17 cellular contexts compared by ENCODE assay signal in the genomic region with DNA sequence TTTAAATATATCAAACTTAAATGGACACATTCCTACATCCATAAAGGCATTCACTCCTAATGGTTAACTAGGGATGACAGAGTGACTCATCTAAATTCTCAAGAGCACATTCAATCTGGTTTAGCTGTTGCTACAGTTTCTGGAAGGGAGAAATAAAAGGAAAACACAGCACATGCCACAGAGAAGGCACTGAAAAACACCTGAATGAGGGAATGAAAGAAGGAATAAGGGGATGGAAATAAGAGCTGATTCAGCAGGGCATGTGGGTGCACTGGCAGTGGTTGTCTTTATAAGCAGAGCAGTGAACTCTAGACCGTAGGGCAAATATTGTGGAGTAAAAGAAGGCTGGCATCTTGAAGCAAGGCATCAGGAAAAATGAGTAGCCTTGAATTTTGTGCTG.
A peak's percentile ranks its signal among the peaks of the same experiment; 100 is the strongest.
DNase-seq lines count a peak whose midpoint lies in the region; ATAC-seq, FAIRE-seq and TF ChIP-seq lines count a peak whose summit lies in the region.
"Had no signal": no experiment of that assay in that cellular context is flagged by ENCODE, and none has a peak within 500 bp of the region (broad histone marks: within the 10 kb centered on the region; RNA-seq: fewer than 3 reads in every experiment).

No MANE protein-coding gene starts in this region.

- no peaks in the 10 kb centered on the region for H3K4me1 Mint-ChIP-seq in activated CD4-positive, alpha-beta T cell treated with anti-CD3 and anti-CD28 coated beads, Interleukin-2, amount 10 ng/mL, durations not matched to agents 24 days and 14 days
- H3K4me1 Mint-ChIP-seq: stimulated activated naive B cell treated with anti-CD40 and anti-IgM and Interleukin-4, amounts not matched to agents 10 μg/mL and 1 μg/mL and 100 μg/mL, for 72 hours had no signal

- H3K4me3 ChIP-seq in H7 (ENCODE audit: insufficient read depth, low read depth, low read length) (no peak overlapping the region), kidney (ENCODE audit: low read length in 2 of 2) (no peak overlapping the region)

- no peak for DNase-seq in activated CD4-positive, alpha-beta T cell treated with anti-CD3 and anti-CD28 coated beads, Interleukin-2, amount 10 ng/mL, durations not matched to agents 24 days and 14 days
- DNase-seq in activated CD4-positive, alpha-beta T cell treated with anti-CD3 and anti-CD28 coated beads for 4 hours: no peak
- DNase-seq in amniotic epithelial cell (ENCODE audit: low read depth) (peak; percentile 69), iris pigment epithelial cell (ENCODE audit: low read depth) (peak; percentile 79), H7 (no peak), kidney (no peak), GM10248 (ENCODE audit: extremely low spot score) (no peak)
- DNase-seq: 8988T; activated CD4-positive, alpha-beta T cell treated with anti-CD3 and anti-CD28 coated beads, Interleukin-2, amount 50 U/mL, for 1 hour; activated effector memory CD4-positive, alpha-beta T cell treated with anti-CD3 and anti-CD28 coated beads, Interleukin-2, amount 50 U/mL, for 16 hours; H9; NCI-H510A treated with DMSO at 0.1 percent for 48 hours; stimulated activated naive B cell treated with anti-CD40 and anti-IgM and Interleukin-4, amounts not matched to agents 10 μg/mL and 1 μg/mL and 100 μg/mL, for 72 hours had no signal

- no peak for ATAC-seq in GM19023 (IDR thresholded peaks at IDR 0.05; ENCODE audit: unreplicated experiment)
- ATAC-seq: natural killer cell treated with Interleukin-12 subunit alpha and Interleukin-12 subunit beta and Interleukin-15 and Interleukin-18, amount 100 ng/mL, for 72 hours; stimulated activated naive B cell treated with anti-CD40 and anti-IgM and Interleukin-4, amounts not matched to agents 10 μg/mL and 1 μg/mL and 100 μg/mL, for 72 hours had no signal

- no peaks in the 10 kb centered on the region for H3K36me3 ChIP-seq in H7 (replicated peaks; ENCODE audit: control insufficient read depth, insufficient read depth, low read length)
- H3K36me3 ChIP-seq in kidney (ENCODE audit: control insufficient read depth in 1 of 2, insufficient read depth in 2 of 2, low read length in 2 of 2): no peaks in the 10 kb centered on the region

- FAIRE-seq in kidney (lab: Jason Lieb, UNC): no peak
- FAIRE-seq: colon, G401.6 had no signal

- peak overlapping the region; percentile 45 for H3K27ac Mint-ChIP-seq in activated CD4-positive, alpha-beta T cell treated with anti-CD3 and anti-CD28 coated beads, Interleukin-2, amount 10 ng/mL, durations not matched to agents 24 days and 14 days
- H3K27ac Mint-ChIP-seq: H9; natural killer cell treated with Interleukin-12 subunit alpha and Interleukin-12 subunit beta and Interleukin-15 and Interleukin-18, amount 100 ng/mL, for 72 hours; stimulated activated naive B cell treated with anti-CD40 and anti-IgM and Interleukin-4, amounts not matched to agents 10 μg/mL and 1 μg/mL and 100 μg/mL, for 72 hours had no signal

- H3K27me3 ChIP-seq in H7 (ENCODE audit: control insufficient read depth, insufficient read depth, low read length): no peaks in the 10 kb centered on the region

- no peak overlapping the region for H3K9ac ChIP-seq in kidney (ENCODE audit: low read length in 2 of 2)

- H3K9me3 Mint-ChIP-seq in activated CD4-positive, alpha-beta T cell treated with anti-CD3 and anti-CD28 coated beads, Interleukin-2, amount 10 ng/mL, durations not matched to agents 24 days and 14 days: peaks cover 10% of the 10 kb centered on the region

- POLR2A ChIA-PET in GM10248 (lab: Yijun Ruan, JAX): no interaction called here

- no peaks in the 10 kb centered on the region for H3K27me3 Mint-ChIP-seq in activated CD4-positive, alpha-beta T cell treated with anti-CD3 and anti-CD28 coated beads, Interleukin-2, amount 10 ng/mL, durations not matched to agents 24 days and 14 days
- H3K27me3 Mint-ChIP-seq: natural killer cell treated with Interleukin-12 subunit alpha and Interleukin-12 subunit beta and Interleukin-15 and Interleukin-18, amount 100 ng/mL, for 72 hours; stimulated activated naive B cell treated with anti-CD40 and anti-IgM and Interleukin-4, amounts not matched to agents 10 μg/mL and 1 μg/mL and 100 μg/mL, for 72 hours had no signal

- intact Hi-C loops in activated CD4-positive, alpha-beta T cell treated with anti-CD3 and anti-CD28 coated beads, Interleukin-2, amount 10 ng/mL, durations not matched to agents 24 days and 14 days (cut with micrococcal nuclease): no loop called here
- intact Hi-C loops in kidney (cut with DNase I): no loop called here

- H3K4me3 Mint-ChIP-seq in activated CD4-positive, alpha-beta T cell treated with anti-CD3 and anti-CD28 coated beads, Interleukin-2, amount 10 ng/mL, durations not matched to agents 24 days and 14 days: no peak overlapping the region
- H3K4me3 Mint-ChIP-seq: H9; natural killer cell treated with Interleukin-12 subunit alpha and Interleukin-12 subunit beta and Interleukin-15 and Interleukin-18, amount 100 ng/mL, for 72 hours; stimulated activated naive B cell treated with anti-CD40 and anti-IgM and Interleukin-4, amounts not matched to agents 10 μg/mL and 1 μg/mL and 100 μg/mL, for 72 hours had no signal

- TF ChIP-seq CTCF in kidney (IDR thresholded peaks at IDR 0.05; ENCODE audit: borderline replicate concordance, extremely low read depth, insufficient read depth): no peak
- no peak for TF ChIP-seq CTCF in GM10248 (IDR thresholded peaks at IDR 0.05; ENCODE audit: control extremely low read depth, extremely low read depth, low read depth, missing control alignments)

- peaks cover 16% of the 10 kb centered on the region for H3K36me3 Mint-ChIP-seq in activated CD4-positive, alpha-beta T cell treated with anti-CD3 and anti-CD28 coated beads, Interleukin-2, amount 10 ng/mL, durations not matched to agents 24 days and 14 days (ENCODE audit: low read depth)

- CTCF ChIA-PET in GM10248 (lab: Yijun Ruan, JAX): interaction anchor here (0.8 to 1.3 kb wide), 4 partner anchors 9 to 26 kb away, joined by 3 to 4 read pairs (median 3); no protein-coding TSS in a partner anchor

- peaks cover 0 to 5% of the 10 kb centered on the region in 2 donors for H3K4me1 ChIP-seq in kidney (ENCODE audit: control insufficient read depth in 1 of 2, insufficient read depth in 1 of 2, low read depth in 1 of 2, low read length in 2 of 2)

- no peak overlapping the region for H3K27ac ChIP-seq in kidney (ENCODE audit: low read depth in 2 of 2, low read length in 2 of 2)

- H3K9me3 ChIP-seq in kidney (ENCODE audit: control insufficient read depth in 1 of 2, low read length in 2 of 2): no peaks in the 10 kb centered on the region

Comparison
In these comparisons a context has a peak if more than half of its experiments do, and no peak if none do; other contexts are left out.
1. DNase-seq: peak in amniotic epithelial cell (single experiment) and iris pigment epithelial cell (single experiment); none in activated CD4-positive, alpha-beta T cell treated with anti-CD3 and anti-CD28 coated beads, Interleukin-2, amount 10 ng/mL, durations not matched to agents 24 days and 14 days (single experiment), activated CD4-positive, alpha-beta T cell treated with anti-CD3 and anti-CD28 coated beads for 4 hours (0 of 2), H7 (single experiment), kidney (single experiment) and GM10248 (single experiment).